Comparison of ENCODE assay signal across 7 cellular contexts in genomic region chr5:1601565-1601964, GRCh38.
A peak's percentile ranks its signal among the peaks of the same experiment; 100 is the strongest.
DNase-seq lines count a peak whose midpoint lies in the region; ATAC-seq and TF ChIP-seq lines count a peak whose summit lies in the region.
"Not testable (repeated sequence)": the region's sequence is repeated elsewhere in the genome, so short reads cannot be mapped to it uniquely, and the experiment has no call there.

No MANE protein-coding gene starts in this region.

- not testable (repeated sequence) for H3K4me3 Mint-ChIP-seq in endodermal cell

- H3K9me3 ChIP-seq in endodermal cell (ENCODE audit: control insufficient read depth, low read length); left lung: not testable (repeated sequence)

- peak overlapping the region; percentile 11 for H3K27ac Mint-ChIP-seq in endodermal cell

- not testable (repeated sequence) for H3K4me1 ChIP-seq in endodermal cell (ENCODE audit: control insufficient read depth, insufficient read depth, low read length); left lung

- ATAC-seq in left lung = peak; percentile 88

- peaks cover 22% of the 10 kb centered on the region for H3K4me1 Mint-ChIP-seq in endodermal cell

- TF ChIP-seq RAD21 in Ishikawa (IDR thresholded peaks at IDR 0.05; ENCODE audit: low read depth) = peak; percentile 74

- peak; percentile 69 for TF ChIP-seq CTCF in endodermal cell (conservative IDR thresholded peaks at IDR 0.05)
- not testable (repeated sequence) for TF ChIP-seq CTCF in left lung (IDR thresholded peaks at IDR 0.05)

- intact Hi-C loops in left lung (cut with DNase I) = not testable (repeated sequence)

- peak; percentile 92 for DNase-seq in ELF-1 (ENCODE audit: low read depth, low spot score)
- DNase-seq in NCI-H1930 (lab: John Stamatoyannopoulos, UW) = peak; percentile 44 to 62
- DNase-seq in NCI-H748 (lab: John Stamatoyannopoulos, UW; ENCODE audit: unreplicated experiment) = peak; percentile 100
- DNase-seq in SK-N-DZ (ENCODE audit: low spot score) = peak; percentile 23
- peak; percentile 90 for DNase-seq in endodermal cell
- peak in 1 of 2 donors; percentile 64 for DNase-seq in left lung

- H3K27me3 Mint-ChIP-seq in endodermal cell (ENCODE audit: insufficient read depth) = not testable (repeated sequence)

- not testable (repeated sequence) for H3K36me3 ChIP-seq in endodermal cell (ENCODE audit: control insufficient read depth, insufficient read depth, low read length); left lung

- not testable (repeated sequence) for H3K9ac ChIP-seq in endodermal cell (ENCODE audit: extremely low read depth, low read length, poor library complexity, severe bottlenecking)

- WGBS in endodermal cell (ENCODE audit: insufficient coverage in 1 of 2, insufficient read length in 1 of 2), 2 experiments = 70 to 83% methylated on average over 2 to 7 of the region's 9 CpGs

- not testable (repeated sequence) for TF ChIP-seq EP300 in Ishikawa (IDR thresholded peaks at IDR 0.05; ENCODE audit: borderline replicate concordance)

- H3K27ac ChIP-seq in endodermal cell (ENCODE audit: low read depth, low read length); left lung: not testable (repeated sequence)

- not testable (repeated sequence) for H3K27me3 ChIP-seq in endodermal cell (ENCODE audit: control insufficient read depth, insufficient read depth, low read length, poor library complexity, severe bottlenecking); left lung

- H3K4me3 ChIP-seq in endodermal cell (ENCODE audit: low read length); left lung: not testable (repeated sequence)

- peaks cover 14% of the 10 kb centered on the region for H3K36me3 Mint-ChIP-seq in endodermal cell (ENCODE audit: low read depth)

- not testable (repeated sequence) for H3K9me3 Mint-ChIP-seq in endodermal cell
